2 cellular contexts compared by ENCODE assay signal in genomic region chr10:103552856-103553742, GRCh38.
TF ChIP-seq lines count a peak whose summit lies in the region.

No MANE protein-coding gene starts in this region.

TF ChIP-seq in SK-N-SH, 30 proteins besides CTCF, POLR2A, EP300 and RAD21 (continued from another document):
- TF ChIP-seq, protein P1, sequence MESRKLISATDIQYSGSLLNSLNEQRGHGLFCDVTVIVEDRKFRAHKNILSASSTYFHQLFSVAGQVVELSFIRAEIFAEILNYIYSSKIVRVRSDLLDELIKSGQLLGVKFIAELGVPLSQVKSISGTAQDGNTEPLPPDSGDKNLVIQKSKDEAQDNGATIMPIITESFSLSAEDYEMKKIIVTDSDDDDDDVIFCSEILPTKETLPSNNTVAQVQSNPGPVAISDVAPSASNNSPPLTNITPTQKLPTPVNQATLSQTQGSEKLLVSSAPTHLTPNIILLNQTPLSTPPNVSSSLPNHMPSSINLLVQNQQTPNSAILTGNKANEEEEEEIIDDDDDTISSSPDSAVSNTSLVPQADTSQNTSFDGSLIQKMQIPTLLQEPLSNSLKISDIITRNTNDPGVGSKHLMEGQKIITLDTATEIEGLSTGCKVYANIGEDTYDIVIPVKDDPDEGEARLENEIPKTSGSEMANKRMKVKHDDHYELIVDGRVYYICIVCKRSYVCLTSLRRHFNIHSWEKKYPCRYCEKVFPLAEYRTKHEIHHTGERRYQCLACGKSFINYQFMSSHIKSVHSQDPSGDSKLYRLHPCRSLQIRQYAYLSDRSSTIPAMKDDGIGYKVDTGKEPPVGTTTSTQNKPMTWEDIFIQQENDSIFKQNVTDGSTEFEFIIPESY (IDR thresholded peaks at IDR 0.05; ENCODE audit: borderline replicate concordance, low read depth), result no peak
- TF ChIP-seq, protein P2, sequence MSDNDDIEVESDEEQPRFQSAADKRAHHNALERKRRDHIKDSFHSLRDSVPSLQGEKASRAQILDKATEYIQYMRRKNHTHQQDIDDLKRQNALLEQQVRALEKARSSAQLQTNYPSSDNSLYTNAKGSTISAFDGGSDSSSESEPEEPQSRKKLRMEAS (IDR thresholded peaks at IDR 0.05; ENCODE audit: low read depth), result no peak
- TF ChIP-seq CHD2 (IDR thresholded peaks at IDR 0.05; ENCODE audit: low read length, partially characterized antibody) (no peak), RCOR1 (IDR thresholded peaks at IDR 0.05; ENCODE audit: low read length) (no peak), YY1 (IDR thresholded peaks at IDR 0.05; ENCODE audit: low read depth) (no peak), IRF3 (IDR thresholded peaks at IDR 0.05; ENCODE audit: low read depth, low read length) (no peak), MEF2A (IDR thresholded peaks at IDR 0.05; ENCODE audit: borderline replicate concordance, low read depth) (no peak), JUND (IDR thresholded peaks at IDR 0.05) (no peak), POLR2AphosphoS5 (IDR thresholded peaks at IDR 0.05; ENCODE audit: low read depth, low read length) (no peak), TCF12 (IDR thresholded peaks at IDR 0.05) (no peak), RXRA (IDR thresholded peaks at IDR 0.05; ENCODE audit: borderline replicate concordance, low read depth) (no peak)
- TF ChIP-seq, protein P3, sequence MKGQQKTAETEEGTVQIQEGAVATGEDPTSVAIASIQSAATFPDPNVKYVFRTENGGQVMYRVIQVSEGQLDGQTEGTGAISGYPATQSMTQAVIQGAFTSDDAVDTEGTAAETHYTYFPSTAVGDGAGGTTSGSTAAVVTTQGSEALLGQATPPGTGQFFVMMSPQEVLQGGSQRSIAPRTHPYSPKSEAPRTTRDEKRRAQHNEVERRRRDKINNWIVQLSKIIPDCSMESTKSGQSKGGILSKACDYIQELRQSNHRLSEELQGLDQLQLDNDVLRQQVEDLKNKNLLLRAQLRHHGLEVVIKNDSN (IDR thresholded peaks at IDR 0.05; ENCODE audit: borderline replicate concordance, low read depth), result no peak

TF ChIP-seq in SK-N-SH treated with all-trans-retinoic acid at 6 μM for 48 hours, 23 proteins besides CTCF, POLR2A, EP300 and RAD21 (continued from another document):
- TF ChIP-seq, protein P4, sequence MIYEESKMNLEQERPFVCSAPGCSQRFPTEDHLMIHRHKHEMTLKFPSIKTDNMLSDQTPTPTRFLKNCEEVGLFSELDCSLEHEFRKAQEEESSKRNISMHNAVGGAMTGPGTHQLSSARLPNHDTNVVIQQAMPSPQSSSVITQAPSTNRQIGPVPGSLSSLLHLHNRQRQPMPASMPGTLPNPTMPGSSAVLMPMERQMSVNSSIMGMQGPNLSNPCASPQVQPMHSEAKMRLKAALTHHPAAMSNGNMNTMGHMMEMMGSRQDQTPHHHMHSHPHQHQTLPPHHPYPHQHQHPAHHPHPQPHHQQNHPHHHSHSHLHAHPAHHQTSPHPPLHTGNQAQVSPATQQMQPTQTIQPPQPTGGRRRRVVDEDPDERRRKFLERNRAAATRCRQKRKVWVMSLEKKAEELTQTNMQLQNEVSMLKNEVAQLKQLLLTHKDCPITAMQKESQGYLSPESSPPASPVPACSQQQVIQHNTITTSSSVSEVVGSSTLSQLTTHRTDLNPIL (CRISPR knock-in tag; IDR thresholded peaks at IDR 0.05; ENCODE audit: low read depth), result no peak
- TF ChIP-seq ZC3H10 (CRISPR knock-in tag; IDR thresholded peaks at IDR 0.05) (no peak), TCF4 (CRISPR knock-in tag; IDR thresholded peaks at IDR 0.05; ENCODE audit: borderline replicate concordance) (no peak)
